In the genomic region with DNA sequence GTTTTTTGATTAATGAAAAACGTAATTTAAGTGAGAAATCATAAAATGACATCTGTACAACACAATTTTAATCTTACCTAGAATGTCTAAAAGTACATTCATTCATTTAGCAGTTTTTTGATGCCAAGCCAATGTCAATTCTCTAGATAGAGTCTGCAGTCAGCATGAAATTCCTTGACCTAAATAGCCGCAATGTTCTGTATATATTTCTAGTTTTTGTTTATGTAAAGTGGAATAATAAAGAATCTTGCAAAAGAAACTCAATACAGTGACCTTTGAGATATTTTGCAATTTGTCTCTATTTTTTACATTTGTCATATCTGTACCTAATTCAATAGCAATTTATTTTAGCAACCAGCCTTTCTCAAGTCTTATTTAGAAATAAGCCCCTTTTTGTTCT, we compare ENCODE assay signal across 29 cellular contexts.
"Had no signal": no experiment of that assay in that cellular context is flagged by ENCODE, and none has a peak within 500 bp of the region (broad histone marks: within the 10 kb centered on the region; RNA-seq: fewer than 3 reads in every experiment).

No MANE protein-coding gene starts in this region.

- H3K9me3 ChIP-seq: body of pancreas, breast epithelium, esophagus muscularis mucosa had no signal

- H3K4me3 ChIP-seq: body of pancreas, breast epithelium, cardiac muscle cell, coronary artery, dorsolateral prefrontal cortex, esophagus muscularis mucosa had no signal

- H3K4me1 ChIP-seq: body of pancreas, breast epithelium, esophagus muscularis mucosa had no signal

- H3K4me3 Mint-ChIP-seq: activated CD4-positive, alpha-beta memory T cell treated with anti-CD3 and anti-CD28 coated beads, Interleukin-2, amount 10 ng/mL, durations not matched to agents 7 days and 5 days; activated CD4-positive, alpha-beta T cell treated with anti-CD3 and anti-CD28 coated beads, Interleukin-2, amount 10 ng/mL, durations not matched to agents 7 days and 5 days; activated naive CD8-positive, alpha-beta T cell treated with anti-CD3 and anti-CD28 coated beads for 36 hours; activated naive CD8-positive, alpha-beta T cell treated with anti-CD3 and anti-CD28 coated beads, Interleukin-2, amount 50 U/mL, for 24 hours; activated T-cell treated with anti-CD3 and anti-CD28 coated beads, Interleukin-2, amount 50 U/mL, for 4 hours; activated T-helper 17 cell treated with anti-CD3 and anti-CD28 coated beads, Interleukin-2, amount 50 U/mL, for 72 hours; dendritic cell treated with granulocyte-macrophage colony-stimulating factor and Interleukin-4, amounts not matched to agents 40 ng/mL and 50 ng/mL, for 4 days; effector memory CD8-positive, alpha-beta T cell; WTC11 had no signal

- H3K4me1 Mint-ChIP-seq: activated naive CD8-positive, alpha-beta T cell treated with anti-CD3 and anti-CD28 coated beads for 36 hours; activated naive CD8-positive, alpha-beta T cell treated with anti-CD3 and anti-CD28 coated beads, Interleukin-2, amount 50 U/mL, for 24 hours; activated T-helper 17 cell treated with anti-CD3 and anti-CD28 coated beads, Interleukin-2, amount 50 U/mL, for 72 hours had no signal

- ATAC-seq: activated naive CD8-positive, alpha-beta T cell treated with anti-CD3 and anti-CD28 coated beads, Interleukin-2, amount 50 U/mL, for 24 hours; body of pancreas; effector memory CD8-positive, alpha-beta T cell; WTC11 had no signal

- H3K36me3 ChIP-seq: breast epithelium, cardiac muscle cell, esophagus muscularis mucosa had no signal

- DNase-seq: activated CD4-positive, alpha-beta memory T cell treated with anti-CD3 and anti-CD28 coated beads, Interleukin-2, amount 10 ng/mL, durations not matched to agents 7 days and 5 days; activated CD4-positive, alpha-beta T cell treated with anti-CD3 and anti-CD28 coated beads for 1 hour; activated CD4-positive, alpha-beta T cell treated with anti-CD3 and anti-CD28 coated beads for 4 hours; activated CD4-positive, alpha-beta T cell treated with anti-CD3 and anti-CD28 coated beads, Interleukin-2, amount 10 ng/mL, durations not matched to agents 7 days and 5 days; activated CD4-positive, alpha-beta T cell treated with anti-CD3 and anti-CD28 coated beads, Interleukin-2, amount 50 U/mL, for 4 hours; activated CD8-positive, alpha-beta memory T cell treated with anti-CD3 and anti-CD28 coated beads for 24 hours; activated effector memory CD4-positive, alpha-beta T cell treated with Interleukin-2 at 50 U/mL for 16 hours; activated gamma-delta T cell treated with Interleukin-2 at 50 U/mL for 16 hours; activated naive CD4-positive, alpha-beta T cell treated with anti-CD3 and anti-CD28 coated beads, Interleukin-2, amount 50 U/mL, for 16 hours; activated naive CD4-positive, alpha-beta T cell treated with Interleukin-2 at 50 U/mL for 16 hours; activated naive CD8-positive, alpha-beta T cell treated with anti-CD3 and anti-CD28 coated beads for 36 hours; activated naive CD8-positive, alpha-beta T cell treated with anti-CD3 and anti-CD28 coated beads, Interleukin-2, amount 50 U/mL, for 24 hours; activated T-cell treated with anti-CD3 and anti-CD28 coated beads, Interleukin-2, amount 50 U/mL, for 4 hours; body of pancreas; central memory CD4-positive, alpha-beta T cell; cerebellar nuclear complex; dorsolateral prefrontal cortex; effector memory CD8-positive, alpha-beta T cell; erythroblast; foreskin fibroblast; head of caudate nucleus had no signal

- H3K27ac Mint-ChIP-seq: activated CD4-positive, alpha-beta memory T cell treated with anti-CD3 and anti-CD28 coated beads, Interleukin-2, amount 10 ng/mL, durations not matched to agents 7 days and 5 days; activated CD4-positive, alpha-beta T cell treated with anti-CD3 and anti-CD28 coated beads, Interleukin-2, amount 10 ng/mL, durations not matched to agents 7 days and 5 days; activated naive CD8-positive, alpha-beta T cell treated with anti-CD3 and anti-CD28 coated beads for 36 hours; activated naive CD8-positive, alpha-beta T cell treated with anti-CD3 and anti-CD28 coated beads, Interleukin-2, amount 50 U/mL, for 24 hours; activated T-helper 17 cell treated with anti-CD3 and anti-CD28 coated beads, Interleukin-2, amount 50 U/mL, for 72 hours; dendritic cell treated with granulocyte-macrophage colony-stimulating factor and Interleukin-4, amounts not matched to agents 40 ng/mL and 50 ng/mL, for 4 days; effector memory CD8-positive, alpha-beta T cell; WTC11 had no signal

- H3K27me3 ChIP-seq: body of pancreas, breast epithelium, cardiac muscle cell, esophagus muscularis mucosa had no signal

- H3K27ac ChIP-seq: body of pancreas, breast epithelium, cardiac muscle cell, coronary artery, dorsolateral prefrontal cortex, esophagus muscularis mucosa, VCaP had no signal

- H3K27me3 Mint-ChIP-seq: activated naive CD8-positive, alpha-beta T cell treated with anti-CD3 and anti-CD28 coated beads for 36 hours; activated naive CD8-positive, alpha-beta T cell treated with anti-CD3 and anti-CD28 coated beads, Interleukin-2, amount 50 U/mL, for 24 hours; activated T-helper 17 cell treated with anti-CD3 and anti-CD28 coated beads, Interleukin-2, amount 50 U/mL, for 72 hours; dendritic cell treated with granulocyte-macrophage colony-stimulating factor and Interleukin-4, amounts not matched to agents 40 ng/mL and 50 ng/mL, for 4 days; effector memory CD8-positive, alpha-beta T cell had no signal
